Comparison of ENCODE assay signal across 8 cellular contexts in genomic region chr5:69415584-69415958, GRCh38. TPM values are rescaled to one million over a fixed set of nuclear protein-coding genes. Genes with fewer than 3 reads are reported as not detected.
DNase-seq lines count a peak whose midpoint lies in the region; ATAC-seq and TF ChIP-seq lines count a peak whose summit lies in the region.

No MANE protein-coding gene starts in this region.

- no peak for TF ChIP-seq POLR2A in adrenal gland (IDR thresholded peaks at IDR 0.05)
- TF ChIP-seq POLR2A in thyroid gland (IDR thresholded peaks at IDR 0.05), result no peak

- H3K9me3 Mint-ChIP-seq in activated T-cell treated with anti-CD3 and anti-CD28 coated beads, Interleukin-2, amount 50 U/mL, for 72 hours, result no peaks in the 10 kb centered on the region

- no peak for DNase-seq in activated T-cell treated with anti-CD3 and anti-CD28 coated beads, Interleukin-2, amount 50 U/mL, for 72 hours
- no peak for DNase-seq in activated T-cell treated with anti-CD3 and anti-CD28 coated beads, Interleukin-2, amount 50 U/mL, for 1 hour
- DNase-seq in adrenal gland (no peak), kidney tubule cell (ENCODE audit: low spot score) (peak; percentile 53), thyroid gland (peak; percentile 56), SIG-M5 treated with dmso at 0.1 percent for 504 hours (lab: John Stamatoyannopoulos, UW; ENCODE audit: unreplicated experiment) (no peak)
- DNase-seq in stimulated activated CD4-positive, alpha-beta T cell treated with anti-CD3 and anti-CD28 coated beads, Interleukin-12 subunit alpha, Interleukin-12 subunit beta, amount 100 ng/mL, for 4 hours, result no peak

- ATAC-seq in activated T-cell treated with anti-CD3 and anti-CD28 coated beads, Interleukin-2, amount 50 U/mL, for 72 hours (replicated peaks in 1 of 2), result no peak
- ATAC-seq in GM19328 (IDR thresholded peaks at IDR 0.05; ENCODE audit: unreplicated experiment), result no peak

- H3K9me3 ChIP-seq in adrenal gland (replicated peaks in 1 of 3), result no peaks in the 10 kb centered on the region
- H3K9me3 ChIP-seq in thyroid gland, result no peaks in the 10 kb centered on the region

- intact Hi-C loops in adrenal gland (cut with DNase I) (no loop called here), thyroid gland (cut with DNase I) (loop anchor here (5.0 kb wide), 1 partner anchor 77 kb away; the partner anchor contains the start of gene OCLN)

- H3K4me1 Mint-ChIP-seq in activated T-cell treated with anti-CD3 and anti-CD28 coated beads, Interleukin-2, amount 50 U/mL, for 72 hours (ENCODE audit: low read depth), result peaks cover 8% of the 10 kb centered on the region

- peak overlapping the region in 3 of 4 donors; percentile 49 to 75 (median 61) for H3K4me3 ChIP-seq in adrenal gland
- peak overlapping the region; percentile 35 to 67 (median 63) for H3K4me3 ChIP-seq in thyroid gland (replicated peaks in 1 of 3)

- H3K4me1 ChIP-seq in adrenal gland (replicated peaks in 1 of 2) (no peaks in the 10 kb centered on the region), thyroid gland (peaks cover 11 to 27% of the 10 kb centered on the region in 2 donors)

- H3K36me3 ChIP-seq in adrenal gland (replicated peaks in 1 of 2) (peaks cover 0 to 5% of the 10 kb centered on the region in 2 donors), thyroid gland (peaks cover 0 to 14% of the 10 kb centered on the region in 2 donors)

- 48 to 73% (median 62%) methylated on average over 12 to 18 of the region's 18 CpGs for WGBS in adrenal gland, 4 donors
- WGBS in thyroid gland, 2 donors, result 33 to 37% methylated on average over 8 to 11 of the region's 18 CpGs

- H3K27ac Mint-ChIP-seq in activated T-cell treated with anti-CD3 and anti-CD28 coated beads, Interleukin-2, amount 50 U/mL, for 72 hours, result no peak overlapping the region

- peak overlapping the region; percentile 52 to 70 for H3K4me3 Mint-ChIP-seq in activated T-cell treated with anti-CD3 and anti-CD28 coated beads, Interleukin-2, amount 50 U/mL, for 72 hours

- no peaks in the 10 kb centered on the region for H3K27me3 Mint-ChIP-seq in activated T-cell treated with anti-CD3 and anti-CD28 coated beads, Interleukin-2, amount 50 U/mL, for 72 hours (ENCODE audit: low read depth)

- H3K36me3 Mint-ChIP-seq in activated T-cell treated with anti-CD3 and anti-CD28 coated beads, Interleukin-2, amount 50 U/mL, for 72 hours (ENCODE audit: insufficient read depth in 2 of 2), result peaks cover 2 to 9% of the 10 kb centered on the region in 2 donors

- H3K27me3 ChIP-seq in adrenal gland (no peaks in the 10 kb centered on the region), thyroid gland (no peaks in the 10 kb centered on the region)

- TF ChIP-seq CTCF in adrenal gland (IDR thresholded peaks at IDR 0.05), result no peak
- no peak for TF ChIP-seq CTCF in thyroid gland (IDR thresholded peaks at IDR 0.05)

- H3K27ac ChIP-seq in adrenal gland (no peak overlapping the region), thyroid gland (peak overlapping the region; percentile 88 to 99 (median 96))

RNA-seq across cellular contexts. Expression of gene MARVELD2, which starts 0.7 kb away (rescaled TPM):
- under 1 TPM; 0.74 to 0.76 TPM for total RNA-seq in activated T-cell treated with anti-CD3 and anti-CD28 coated beads, Interleukin-2, amount 50 U/mL, for 72 hours
- total RNA-seq in adrenal gland (1 to 10 TPM in 3 of 8 donors, under 1 TPM in 5; 0.27 to 1.6 (median 0.89) TPM), thyroid gland (100 to 1,000 TPM in 1 of 4 donors, 10 to 100 TPM in 3; 61.8 to 100 (median 81.9) TPM)
- polyA plus RNA-seq in adrenal gland, result under 1 TPM; 0.16 to 0.46 (median 0.17) TPM

RNA-seq across cellular contexts. Expression of gene RAD17, which starts 46.0 kb away (rescaled TPM):
- 10 to 100 TPM; 33.2 to 37.4 TPM for total RNA-seq in activated T-cell treated with anti-CD3 and anti-CD28 coated beads, Interleukin-2, amount 50 U/mL, for 72 hours
- 10 to 100 TPM; 16.7 to 25.2 (median 20.6) TPM for total RNA-seq in adrenal gland
- 10 to 100 TPM; 10.4 to 33.6 (median 16.6) TPM for polyA plus RNA-seq in adrenal gland
- 10 to 100 TPM; 20.9 to 34.9 (median 27.8) TPM for total RNA-seq in thyroid gland

RNA-seq across cellular contexts. Expression of gene AK6, which starts 46.3 kb away (rescaled TPM):
- total RNA-seq in activated T-cell treated with anti-CD3 and anti-CD28 coated beads, Interleukin-2, amount 50 U/mL, for 72 hours, result 10 to 100 TPM; 56.9 to 64.4 TPM
- total RNA-seq in adrenal gland (10 to 100 TPM in 7 of 8 donors, 1 to 10 TPM in 1; 9.6 to 73.9 (median 32.3) TPM), thyroid gland (10 to 100 TPM; 13.1 to 32.6 (median 23.9) TPM)
- polyA plus RNA-seq in adrenal gland, result 100 to 1,000 TPM in 1 of 3 donors, 10 to 100 TPM in 2; 63.5 to 190 (median 66.1) TPM

RNA-seq across cellular contexts. Expression of gene TAF9, which starts 46.3 kb away (rescaled TPM):
- total RNA-seq in activated T-cell treated with anti-CD3 and anti-CD28 coated beads, Interleukin-2, amount 50 U/mL, for 72 hours, result 10 to 100 TPM; 78.4 to 85.1 TPM
- total RNA-seq in adrenal gland (10 to 100 TPM; 32.1 to 66.2 (median 52.1) TPM), thyroid gland (10 to 100 TPM; 29.2 to 41.4 (median 39.2) TPM)
- 100 to 1,000 TPM in 1 of 3 donors, 10 to 100 TPM in 2; 55.1 to 152 (median 59.5) TPM for polyA plus RNA-seq in adrenal gland

Comparison
In these comparisons a context has a peak if more than half of its experiments do, and no peak if none do; other contexts are left out.
1. DNase-seq: peak in kidney tubule cell (single experiment) and thyroid gland (2 of 2); none in activated T-cell treated with anti-CD3 and anti-CD28 coated beads, Interleukin-2, amount 50 U/mL, for 72 hours (0 of 2), activated T-cell treated with anti-CD3 and anti-CD28 coated beads, Interleukin-2, amount 50 U/mL, for 1 hour (single experiment), adrenal gland (0 of 7), stimulated activated CD4-positive, alpha-beta T cell treated with anti-CD3 and anti-CD28 coated beads, Interleukin-12 subunit alpha, Interleukin-12 subunit beta, amount 100 ng/mL, for 4 hours (single experiment) and SIG-M5 treated with dmso at 0.1 percent for 504 hours (single experiment).
2. H3K27ac ChIP-seq: peak in thyroid gland (3 of 3); none in adrenal gland (0 of 5).
3. RNA of gene MARVELD2, which starts 0.7 kb away (total RNA-seq): 61.8 to 100 TPM in thyroid gland; 0.27 to 1.6 TPM in adrenal gland and 0.74 to 0.76 TPM in activated T-cell treated with anti-CD3 and anti-CD28 coated beads, Interleukin-2, amount 50 U/mL, for 72 hours; every median in the first group is over 10 times any median in the second.